In the genomic region with DNA sequence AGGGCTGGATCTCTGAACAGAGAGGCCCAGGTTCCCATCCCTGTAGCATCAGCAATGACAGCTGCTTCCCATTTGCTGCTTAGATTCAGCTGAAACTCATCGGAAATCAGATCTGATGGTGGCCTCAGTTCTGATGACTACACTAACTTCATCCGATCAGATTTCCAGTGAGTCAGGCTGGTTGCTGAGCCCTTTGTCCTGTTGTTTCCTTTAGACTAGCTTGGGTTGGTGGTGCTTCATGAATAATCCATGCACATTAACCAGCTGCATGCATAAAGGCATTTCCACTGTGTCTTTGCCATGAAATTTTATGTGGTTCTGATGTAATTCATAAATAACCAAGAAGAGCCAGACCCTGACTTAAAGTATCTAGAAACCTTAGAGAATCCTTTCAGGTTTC, we compare ENCODE assay signal across 19 cellular contexts.
DNase-seq lines count a peak whose midpoint lies in the region; ATAC-seq and TF ChIP-seq lines count a peak whose summit lies in the region.
"Had no signal": no experiment of that assay in that cellular context is flagged by ENCODE, and none has a peak within 500 bp of the region (broad histone marks: within the 10 kb centered on the region; RNA-seq: fewer than 3 reads in every experiment).

No MANE protein-coding gene starts in this region.

- CTCF ChIA-PET in AG04449 (lab: Yijun Ruan, JAX): interaction anchor here (1.0 kb wide), 1 partner anchor 63 kb away, joined by 4 read pairs; no protein-coding TSS in a partner anchor

- H3K27me3 ChIP-seq in foreskin keratinocyte: no peaks in the 10 kb centered on the region

- peak; percentile 53 for ATAC-seq in foreskin keratinocyte
- ATAC-seq: K562; left ventricle myocardium superior; natural killer cell treated with Interleukin-12 subunit alpha and Interleukin-12 subunit beta and Interleukin-15 and Interleukin-18, amount 100 ng/mL, for 72 hours; right cardiac atrium; stimulated activated effector memory CD8-positive, alpha-beta T cell treated with anti-CD3 and anti-CD28 coated beads, Interleukin-12 subunit alpha, Interleukin-12 subunit beta, amount 100 ng/mL, for 72 hours had no signal

- in situ Hi-C loops in astrocyte of the cerebellum (cut with HindIII; ENCODE audit: low sequenced_read_pairs): no loop called here
- in situ Hi-C loops in G401 (cut with HindIII; ENCODE audit: low sequenced_read_pairs): no loop called here

- POLR2A ChIA-PET in AG04449 (lab: Yijun Ruan, JAX): interaction anchor here (1.1 kb wide), 1 partner anchor 43 kb away, joined by 4 read pairs; no protein-coding TSS in a partner anchor

- H3K4me1 Mint-ChIP-seq in HFFc6 (ENCODE audit: low read depth): peaks cover 65% of the 10 kb centered on the region
- H3K4me1 Mint-ChIP-seq: stimulated activated effector memory CD8-positive, alpha-beta T cell treated with anti-CD3 and anti-CD28 coated beads, Interleukin-12 subunit alpha, Interleukin-12 subunit beta, amount 100 ng/mL, for 72 hours had no signal

- DNase-seq in AG04449 (ENCODE audit: low read depth, low spot score) (peak; percentile 77), HFFc6 (peak; percentile 86), astrocyte of the cerebellum (ENCODE audit: low read depth) (peak; percentile 72), foreskin keratinocyte (peak in 1 of 2 donors; percentile 21), hippocampal formation (lab: John Stamatoyannopoulos, UW) (no peak), Kasumi-1 (lab: John Stamatoyannopoulos, UW) (no peak), NOMO-1 treated with dmso at 0.1 percent for 144 hours (lab: John Stamatoyannopoulos, UW; ENCODE audit: unreplicated experiment) (no peak), G401 (ENCODE audit: low spot score) (no peak)
- DNase-seq: activated CD8-positive, alpha-beta memory T cell treated with anti-CD3 and anti-CD28 coated beads, Interleukin-2, amount 50 U/mL, for 48 hours; Calu3; left ventricle myocardium superior; NCI-H526; right cardiac atrium; RPMI8226 had no signal

- peak overlapping the region; percentile 88 for H3K27ac Mint-ChIP-seq in HFFc6
- H3K27ac Mint-ChIP-seq: activated naive CD8-positive, alpha-beta T cell; natural killer cell treated with Interleukin-12 subunit alpha and Interleukin-12 subunit beta and Interleukin-15 and Interleukin-18, amount 100 ng/mL, for 72 hours; stimulated activated effector memory CD8-positive, alpha-beta T cell treated with anti-CD3 and anti-CD28 coated beads, Interleukin-12 subunit alpha, Interleukin-12 subunit beta, amount 100 ng/mL, for 72 hours; T-helper 1 cell treated with Interleukin-12 subunit alpha and Interleukin-12 subunit beta and Interleukin-4 antibody, amounts not matched to agents 30 μg/mL and 1 μg/mL, for 36 hours had no signal

- no peaks in the 10 kb centered on the region; the same call in none of the 2 replicates for H3K27me3 Mint-ChIP-seq in HFFc6 (ENCODE audit: insufficient read depth)

- TF ChIP-seq CTCF in AG04449 (IDR thresholded peaks at IDR 0.05; ENCODE audit: insufficient read depth, low read length, missing control alignments) (no peak), HFFc6 (IDR thresholded peaks at IDR 0.05) (no peak), astrocyte of the cerebellum (IDR thresholded peaks at IDR 0.05; ENCODE audit: low read depth, low read length, missing control alignments) (no peak), foreskin keratinocyte (conservative IDR thresholded peaks at IDR 0.05) (no peak)

- H3K4me3 ChIP-seq in AG04449 (ENCODE audit: low read depth, low read length) (no peak overlapping the region), astrocyte of the cerebellum (ENCODE audit: low read depth, low read length) (no peak overlapping the region)
- H3K4me3 ChIP-seq: K562 had no signal

- no peaks in the 10 kb centered on the region for H3K9me3 Mint-ChIP-seq in HFFc6
- H3K9me3 Mint-ChIP-seq: stimulated activated effector memory CD8-positive, alpha-beta T cell treated with anti-CD3 and anti-CD28 coated beads, Interleukin-12 subunit alpha, Interleukin-12 subunit beta, amount 100 ng/mL, for 72 hours; T-helper 1 cell treated with Interleukin-12 subunit alpha and Interleukin-12 subunit beta and Interleukin-4 antibody, amounts not matched to agents 30 μg/mL and 1 μg/mL, for 36 hours had no signal

- H3K27ac ChIP-seq in foreskin keratinocyte: no peak overlapping the region

- H3K4me3 Mint-ChIP-seq in HFFc6: peak overlapping the region; percentile 70
- H3K4me3 Mint-ChIP-seq: activated naive CD8-positive, alpha-beta T cell; natural killer cell treated with Interleukin-12 subunit alpha and Interleukin-12 subunit beta and Interleukin-15 and Interleukin-18, amount 100 ng/mL, for 72 hours; stimulated activated effector memory CD8-positive, alpha-beta T cell treated with anti-CD3 and anti-CD28 coated beads, Interleukin-12 subunit alpha, Interleukin-12 subunit beta, amount 100 ng/mL, for 72 hours; T-helper 1 cell treated with Interleukin-12 subunit alpha and Interleukin-12 subunit beta and Interleukin-4 antibody, amounts not matched to agents 30 μg/mL and 1 μg/mL, for 36 hours had no signal

- H3K36me3 Mint-ChIP-seq in HFFc6 (ENCODE audit: low read depth): no peaks in the 10 kb centered on the region
- H3K36me3 Mint-ChIP-seq: activated naive CD8-positive, alpha-beta T cell; natural killer cell treated with Interleukin-12 subunit alpha and Interleukin-12 subunit beta and Interleukin-15 and Interleukin-18, amount 100 ng/mL, for 72 hours; stimulated activated effector memory CD8-positive, alpha-beta T cell treated with anti-CD3 and anti-CD28 coated beads, Interleukin-12 subunit alpha, Interleukin-12 subunit beta, amount 100 ng/mL, for 72 hours had no signal

- no peaks in the 10 kb centered on the region for H3K4me1 ChIP-seq in foreskin keratinocyte

Comparison
In these comparisons a context has a peak if more than half of its experiments do, and no peak if none do; other contexts are left out.
1. DNase-seq: peak in AG04449 (single experiment), HFFc6 (single experiment) and astrocyte of the cerebellum (single experiment); none in hippocampal formation (0 of 2), Kasumi-1 (0 of 2), NOMO-1 treated with dmso at 0.1 percent for 144 hours (single experiment) and G401 (single experiment).